8 cellular contexts compared by ENCODE assay signal in the genomic region with DNA sequence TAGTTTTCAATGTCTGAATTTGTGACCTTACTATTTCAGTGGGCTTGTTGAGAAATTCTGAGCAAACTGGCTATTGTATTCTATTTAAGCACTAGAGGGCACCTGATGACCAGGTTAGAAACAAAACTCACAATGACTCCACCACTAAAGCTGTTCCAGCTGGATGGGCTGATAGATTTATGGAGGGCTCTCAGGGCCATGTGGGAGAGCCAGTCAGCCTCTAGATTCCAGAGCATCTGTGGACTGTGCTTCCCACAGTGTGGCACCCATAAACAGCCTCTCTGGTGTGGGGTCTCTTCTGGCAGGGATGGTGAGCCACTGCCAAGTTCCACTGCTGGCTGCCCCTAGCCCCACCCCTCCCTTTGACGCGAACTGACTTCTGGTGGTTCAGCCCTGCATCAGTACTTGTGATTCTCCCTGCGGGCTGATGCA. TPM values are rescaled to one million over a fixed set of nuclear protein-coding genes. Genes with fewer than 3 reads are reported as not detected.
DNase-seq lines count a peak whose midpoint lies in the region; ATAC-seq and TF ChIP-seq lines count a peak whose summit lies in the region.

No MANE protein-coding gene starts in this region.

- H3K4me1 Mint-ChIP-seq in activated CD4-positive, alpha-beta T cell treated with anti-CD3 and anti-CD28 coated beads, Interleukin-2, amount 10 ng/mL, durations not matched to agents 24 days and 14 days: no peaks in the 10 kb centered on the region

- no peak overlapping the region for H4K5ac ChIP-seq in mesendoderm (ENCODE audit: low read length)

- H3K27ac Mint-ChIP-seq in activated CD4-positive, alpha-beta T cell treated with anti-CD3 and anti-CD28 coated beads, Interleukin-2, amount 10 ng/mL, durations not matched to agents 24 days and 14 days: no peak overlapping the region

- H4K8ac ChIP-seq in mesendoderm (ENCODE audit: low read depth, low read length): no peak overlapping the region

- no peak overlapping the region for H2BK120ac ChIP-seq in mesendoderm (ENCODE audit: low read depth, low read length)

- H3K56ac ChIP-seq in mesendoderm (ENCODE audit: low read length): no peak overlapping the region

- DNase-seq in GM10248 (ENCODE audit: extremely low spot score): peak; percentile 6
- peak; percentile 68 for DNase-seq in NCI-H1694 (lab: John Stamatoyannopoulos, UW)
- peak; percentile 84 for DNase-seq in adipocyte (ENCODE audit: low read depth)
- DNase-seq in mesendoderm: peak; percentile 80
- DNase-seq in activated CD4-positive, alpha-beta T cell treated with anti-CD3 and anti-CD28 coated beads, Interleukin-2, amount 10 ng/mL, durations not matched to agents 24 days and 14 days: no peak
- no peak for DNase-seq in stimulated activated naive CD4-positive, alpha-beta T cell treated with Interleukin-2 at 50 U/mL for 16 hours (lab: John Stamatoyannopoulos, UW)

- intact Hi-C loops in activated CD4-positive, alpha-beta T cell treated with anti-CD3 and anti-CD28 coated beads, Interleukin-2, amount 10 ng/mL, durations not matched to agents 24 days and 14 days (cut with micrococcal nuclease): no loop called here

- H2BK5ac ChIP-seq in mesendoderm (ENCODE audit: low read length): no peak overlapping the region

- no peak overlapping the region for H2AK5ac ChIP-seq in mesendoderm (ENCODE audit: low read length)

- CTCF ChIA-PET in GM10248 (lab: Yijun Ruan, JAX): no interaction called here

- peaks cover 9% of the 10 kb centered on the region for H3K27me3 Mint-ChIP-seq in activated CD4-positive, alpha-beta T cell treated with anti-CD3 and anti-CD28 coated beads, Interleukin-2, amount 10 ng/mL, durations not matched to agents 24 days and 14 days

- no peak overlapping the region for H3K23ac ChIP-seq in mesendoderm (ENCODE audit: low read length)

- H3K79me2 ChIP-seq in mesendoderm (ENCODE audit: control insufficient read depth, insufficient read depth, low read length): no peaks in the 10 kb centered on the region

- H3K4me3 Mint-ChIP-seq in activated CD4-positive, alpha-beta T cell treated with anti-CD3 and anti-CD28 coated beads, Interleukin-2, amount 10 ng/mL, durations not matched to agents 24 days and 14 days: no peak overlapping the region

- peaks cover 15% of the 10 kb centered on the region for H3K9me3 ChIP-seq in adipocyte (ENCODE audit: control insufficient read depth, low read length)

- H3K36me3 ChIP-seq in adipocyte (ENCODE audit: control insufficient read depth, insufficient read depth, low read length, severe bottlenecking) (no peaks in the 10 kb centered on the region), mesendoderm (ENCODE audit: control insufficient read depth, insufficient read depth, low read length) (no peaks in the 10 kb centered on the region)

- H3K27me3 ChIP-seq in adipocyte (replicated peaks; ENCODE audit: control insufficient read depth, insufficient read depth, low read length) (no peaks in the 10 kb centered on the region), mesendoderm (ENCODE audit: insufficient read depth, low read length, poor library complexity) (no peaks in the 10 kb centered on the region)

- H3K79me1 ChIP-seq in mesendoderm (ENCODE audit: low read length): no peaks in the 10 kb centered on the region

- no peak overlapping the region for H3K4ac ChIP-seq in mesendoderm (ENCODE audit: low read depth, low read length)

- ATAC-seq in HG03280 (IDR thresholded peaks at IDR 0.05; ENCODE audit: unreplicated experiment) (no peak), HG03196 (IDR thresholded peaks at IDR 0.05; ENCODE audit: unreplicated experiment) (no peak)

- H3K18ac ChIP-seq in mesendoderm (ENCODE audit: low read length): no peak overlapping the region

- TF ChIP-seq CTCF in GM10248 (IDR thresholded peaks at IDR 0.05; ENCODE audit: control extremely low read depth, extremely low read depth, low read depth, missing control alignments): no peak

- no peaks in the 10 kb centered on the region for H3K9me3 Mint-ChIP-seq in activated CD4-positive, alpha-beta T cell treated with anti-CD3 and anti-CD28 coated beads, Interleukin-2, amount 10 ng/mL, durations not matched to agents 24 days and 14 days

- no peak overlapping the region for H3K4me2 ChIP-seq in mesendoderm (ENCODE audit: low read length)

- H3K9ac ChIP-seq in adipocyte (ENCODE audit: low read length): no peak overlapping the region
- no peak overlapping the region for H3K9ac ChIP-seq in mesendoderm (ENCODE audit: low read length)

- H3K4me1 ChIP-seq in adipocyte (ENCODE audit: control insufficient read depth, insufficient read depth, low read length) (no peaks in the 10 kb centered on the region), mesendoderm (ENCODE audit: control insufficient read depth, low read depth, low read length) (no peaks in the 10 kb centered on the region)

- no peak overlapping the region for H2BK15ac ChIP-seq in mesendoderm (replicated peaks; ENCODE audit: low read depth)

- no peaks in the 10 kb centered on the region for H3K36me3 Mint-ChIP-seq in activated CD4-positive, alpha-beta T cell treated with anti-CD3 and anti-CD28 coated beads, Interleukin-2, amount 10 ng/mL, durations not matched to agents 24 days and 14 days (ENCODE audit: low read depth)

- POLR2A ChIA-PET in GM10248 (lab: Yijun Ruan, JAX): no interaction called here

- whole genome bisulfite sequencing in mesendoderm (ENCODE audit: extremely low coverage, insufficient coverage, low lambda C conversion rate): no CpG with 5 or more reads among the region's 3 CpGs

- H3K27ac ChIP-seq in mesendoderm (ENCODE audit: low read depth, low read length): no peak overlapping the region

- no peak overlapping the region for H3K4me3 ChIP-seq in adipocyte (ENCODE audit: low read length)
- no peak overlapping the region for H3K4me3 ChIP-seq in mesendoderm (ENCODE audit: low read length)

RNA-seq across cellular contexts. Expression of gene C6orf58, which starts 29.2 kb away (rescaled TPM):
- 0.03 TPM for polyA plus RNA-seq in mesendoderm (2013, experiment 1 of 2)
- 0.03 TPM for polyA plus RNA-seq in mesendoderm (2013, experiment 2 of 2)
- total RNA-seq in activated CD4-positive, alpha-beta T cell treated with anti-CD3 and anti-CD28 coated beads, Interleukin-2, amount 10 ng/mL, durations not matched to agents 24 days and 14 days: not detected in 2 replicates

Comparison
In these comparisons a context has a peak if more than half of its experiments do, and no peak if none do; other contexts are left out.
1. DNase-seq: peak in GM10248 (single experiment), NCI-H1694 (single experiment), adipocyte (single experiment) and mesendoderm (single experiment); none in activated CD4-positive, alpha-beta T cell treated with anti-CD3 and anti-CD28 coated beads, Interleukin-2, amount 10 ng/mL, durations not matched to agents 24 days and 14 days (single experiment) and stimulated activated naive CD4-positive, alpha-beta T cell treated with Interleukin-2 at 50 U/mL for 16 hours (single experiment).